Comparison of ENCODE assay signal across 1 cellular context in genomic region chr5:83972909-83973308, GRCh38.
TF ChIP-seq lines count a peak whose summit lies in the region.

No MANE protein-coding gene starts in this region.

TF ChIP-seq in A549, 52 proteins besides CTCF, POLR2A, EP300 and RAD21 (continued from another document):
- no peak for TF ChIP-seq USF2 (IDR thresholded peaks at IDR 0.05)
